20 cellular contexts compared by ENCODE assay signal in the genomic region with DNA sequence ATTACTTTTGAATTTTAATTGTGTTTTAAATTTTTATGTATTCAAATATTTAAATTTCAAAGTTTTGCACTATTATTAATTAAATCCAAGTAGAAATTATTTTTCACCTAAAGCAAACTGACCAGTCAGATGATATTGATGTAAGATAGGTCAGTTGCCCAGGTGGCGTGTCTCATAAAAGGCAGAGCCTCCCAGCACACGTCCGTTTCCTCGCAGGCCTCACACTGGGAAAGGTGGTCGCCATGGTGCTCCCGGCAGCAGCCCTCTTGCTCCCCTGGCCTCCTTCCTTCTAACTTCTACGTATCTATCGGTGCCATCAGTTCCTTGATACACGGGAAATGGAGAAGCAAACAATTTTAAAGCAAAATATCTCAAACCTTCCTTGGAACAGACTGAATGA.
"Had no signal": no experiment of that assay in that cellular context is flagged by ENCODE, and none has a peak within 500 bp of the region (broad histone marks: within the 10 kb centered on the region; RNA-seq: fewer than 3 reads in every experiment).

No MANE protein-coding gene starts in this region.

- H3K4me1 ChIP-seq: colonic mucosa, esophagus squamous epithelium, gastrocnemius medialis, heart right ventricle, lower lobe of right lung had no signal

- H3K36me3 ChIP-seq: colonic mucosa, esophagus squamous epithelium, gastrocnemius medialis, heart right ventricle, left lung, lower lobe of right lung had no signal

- DNase-seq: colonic mucosa; cortex of kidney; effector CD8-positive, alpha-beta T cell; effector memory CD8-positive, alpha-beta T cell; esophagus squamous epithelium; foreskin fibroblast; foreskin melanocyte; gastrocnemius medialis; glutamatergic neuron; head of caudate nucleus; heart right ventricle; hippocampal formation; left cardiac atrium; left lung; left ventricle myocardium superior; lower lobe of right lung; mesenchymal stem cell; mucosa of descending colon; naive B cell; naive thymus-derived CD8-positive, alpha-beta T cell had no signal

- H3K27me3 ChIP-seq: colonic mucosa, gastrocnemius medialis had no signal

- H3K27ac ChIP-seq: colonic mucosa, esophagus squamous epithelium, gastrocnemius medialis, heart right ventricle, left lung, lower lobe of right lung had no signal

- H3K4me3 ChIP-seq: colonic mucosa, esophagus squamous epithelium, gastrocnemius medialis, heart right ventricle, left lung, lower lobe of right lung, mucosa of descending colon had no signal

- H3K9me3 ChIP-seq: colonic mucosa, esophagus squamous epithelium, gastrocnemius medialis, heart right ventricle, left lung, lower lobe of right lung, mucosa of descending colon had no signal
